Comparison of ENCODE assay signal across 21 cellular contexts in genomic region chr17:5434984-5435383, GRCh38. TPM values are rescaled to one million over a fixed set of nuclear protein-coding genes. Genes with fewer than 3 reads are reported as not detected.
DNase-seq lines count a peak whose midpoint lies in the region; ATAC-seq and TF ChIP-seq lines count a peak whose summit lies in the region.
"Had no signal": no experiment of that assay in that cellular context is flagged by ENCODE, and none has a peak within 500 bp of the region (broad histone marks: within the 10 kb centered on the region; RNA-seq: fewer than 3 reads in every experiment).

No MANE protein-coding gene starts in this region.

- CTCF ChIA-PET in T-cell (lab: Charles Lee) = no interaction called here

- H3K4me1 Mint-ChIP-seq in T-cell (peaks cover 32 to 39% (median 38%) of the 10 kb centered on the region in 3 donors), osteocyte (ENCODE audit: unreplicated experiment) (peaks cover 21% of the 10 kb centered on the region)

- WGBS in heart right ventricle, 2 donors = 94 to 96% methylated on average over 2 of the region's 2 CpGs
- WGBS in testis, 2 donors = 58 to 66% methylated on average over 2 of the region's 2 CpGs

- H3K36me3 ChIP-seq in left ventricle myocardium inferior (peaks cover 75% of the 10 kb centered on the region), heart right ventricle (peaks cover 0 to 79% (median 49%) of the 10 kb centered on the region in 9 donors), testis (ENCODE audit: low read depth, missing control alignments) (no peaks in the 10 kb centered on the region)

- H3K9me3 ChIP-seq in left ventricle myocardium inferior (replicated peaks) (no peaks in the 10 kb centered on the region), heart right ventricle (no peaks in the 10 kb centered on the region), testis (no peaks in the 10 kb centered on the region)
- H3K9me3 ChIP-seq: SK-N-SH, suprapubic skin had no signal

- TF ChIP-seq CTCF in left ventricle myocardium inferior (IDR thresholded peaks at IDR 0.05; ENCODE audit: borderline replicate concordance) (no peak), heart right ventricle (IDR thresholded peaks at IDR 0.05) (no peak), dorsolateral prefrontal cortex (IDR thresholded peaks at IDR 0.05 in 54 of 56, conservative IDR thresholded peaks at IDR 0.05 in 2 of 56; ENCODE audit: low read depth in 1 of 56, partially characterized antibody in 56 of 56) (no peak), testis (IDR thresholded peaks at IDR 0.05) (no peak), osteocyte (IDR thresholded peaks at IDR 0.05) (no peak)

- no peaks in the 10 kb centered on the region for H3K27me3 ChIP-seq in left ventricle myocardium inferior (ENCODE audit: low read depth)
- H3K27me3 ChIP-seq in heart right ventricle = no peaks in the 10 kb centered on the region
- H3K27me3 ChIP-seq in dorsolateral prefrontal cortex = no peaks in the 10 kb centered on the region
- H3K27me3 ChIP-seq in testis = no peaks in the 10 kb centered on the region
- H3K27me3 ChIP-seq: suprapubic skin had no signal

- ATAC-seq in heart right ventricle (no peak), T-cell (replicated peaks in 1 of 4) (no peak)
- ATAC-seq: left ventricle myocardium superior, PC-3 had no signal

- H3K27ac ChIP-seq in left ventricle myocardium inferior (replicated peaks) = peak overlapping the region; percentile 6
- H3K27ac ChIP-seq in heart right ventricle = no peak overlapping the region
- peak overlapping the region in 49 of 59 donors; percentile 13 to 84 (median 59) for H3K27ac ChIP-seq in dorsolateral prefrontal cortex
- H3K27ac ChIP-seq in testis = no peak overlapping the region
- H3K27ac ChIP-seq: KMS-11, suprapubic skin had no signal

- no peaks in the 10 kb centered on the region for H3K9me3 Mint-ChIP-seq in T-cell
- H3K9me3 Mint-ChIP-seq in osteocyte (ENCODE audit: unreplicated experiment) = no peaks in the 10 kb centered on the region
- H3K9me3 Mint-ChIP-seq: activated T-helper 2 cell treated with anti-CD3 and anti-CD28 coated beads, Interferon-gamma antibody, Interleukin-2, Interleukin-4, amounts not matched to agents 10 μg/mL and 5 μg/mL and 100 μg/mL, durations not matched to agents 14 hours and 24 hours and 36 hours; brain had no signal

- H3K4me3 Mint-ChIP-seq in T-cell (no peak overlapping the region), osteocyte (ENCODE audit: unreplicated experiment) (no peak overlapping the region)

- H3K4me1 ChIP-seq in left ventricle myocardium inferior (peaks cover 50% of the 10 kb centered on the region), heart right ventricle (peaks cover 5 to 35% (median 24%) of the 10 kb centered on the region in 9 donors), testis (peaks cover 13% of the 10 kb centered on the region)

- H3K4me3 ChIP-seq in left ventricle myocardium inferior = no peak overlapping the region
- no peak overlapping the region for H3K4me3 ChIP-seq in heart right ventricle
- no peak overlapping the region for H3K4me3 ChIP-seq in dorsolateral prefrontal cortex
- H3K4me3 ChIP-seq in testis = no peak overlapping the region
- H3K4me3 ChIP-seq: suprapubic skin had no signal

- H3K27ac Mint-ChIP-seq in T-cell (peak overlapping the region; percentile 44 to 46), osteocyte (ENCODE audit: unreplicated experiment) (no peak overlapping the region)
- H3K27ac Mint-ChIP-seq: activated T-helper 2 cell treated with anti-CD3 and anti-CD28 coated beads, Interferon-gamma antibody, Interleukin-2, Interleukin-4, amounts not matched to agents 10 μg/mL and 5 μg/mL and 100 μg/mL, durations not matched to agents 14 hours and 24 hours and 36 hours had no signal

- POLR2A ChIA-PET in T-cell (lab: Charles Lee) = no interaction called here

- intact Hi-C loops in left ventricle myocardium inferior (cut with micrococcal nuclease) (no loop called here), heart right ventricle (cut with DNase I) (loop anchor here in 3 of 10 donors (5.0 to 10.0 kb wide), 2 partner anchors 188 to 190 kb away; no protein-coding TSS in a partner anchor), dorsolateral prefrontal cortex (cut with DNase I) (loop anchor here in 1 of 2 donors (10.0 kb wide), 1 partner anchor 240 kb away; the partner anchor contains the start of gene ZNF594), testis (cut with DNase I; ENCODE audit: low total_unique reads) (no loop called here)

- peaks cover 51% of the 10 kb centered on the region for H3K36me3 Mint-ChIP-seq in T-cell
- peaks cover 37% of the 10 kb centered on the region for H3K36me3 Mint-ChIP-seq in osteocyte (ENCODE audit: unreplicated experiment)

- TF ChIP-seq POLR2A in testis (IDR thresholded peaks at IDR 0.05) = no peak

- DNase-seq in left ventricle myocardium inferior (no peak), heart right ventricle (no peak), T-cell (no peak), dorsolateral prefrontal cortex (no peak), testis (peak; percentile 62), NCI-H345 treated with DMSO at 0.1 percent for 48 hours (lab: John Stamatoyannopoulos, UW; ENCODE audit: unreplicated experiment) (no peak), osteocyte (ENCODE audit: extremely low spot score, unreplicated experiment) (no peak), iPS-NIHi11 (ENCODE audit: low spot score) (no peak)
- DNase-seq: activated CD4-positive, alpha-beta T cell treated with anti-CD3 and anti-CD28 coated beads, Interleukin-2, amount 50 U/mL, for 1 hour; AML-193; cortex of kidney; left ventricle myocardium superior; NCI-H1105 treated with DMSO at 0.1 percent for 48 hours; NCI-H748 treated with DMSO at 0.1 percent for 48 hours; PC-3; SK-N-SH; stimulated activated CD4-positive, alpha-beta T cell treated with anti-CD3 and anti-CD28 coated beads, Interleukin-2, amount 100 ng/mL, for 48 hours had no signal

- H3K27me3 Mint-ChIP-seq in T-cell (no peaks in the 10 kb centered on the region), osteocyte (ENCODE audit: unreplicated experiment) (no peaks in the 10 kb centered on the region)

RNA-seq across cellular contexts. Expression of gene C1QBP, which starts 4.0 kb away (rescaled TPM):
- 124 TPM for total RNA-seq in left ventricle myocardium inferior
- 100 to 1,000 TPM; 101 to 144 (median 137) TPM for total RNA-seq in heart right ventricle
- polyA plus RNA-seq in heart right ventricle = 100 to 1,000 TPM in 1 of 2 donors, 10 to 100 TPM in 1; 59.9 to 159 TPM
- total RNA-seq in T-cell = 100 to 1,000 TPM in 2 of 5 donors, 10 to 100 TPM in 3; 60.1 to 102 (median 93.5) TPM
- total RNA-seq in dorsolateral prefrontal cortex = 100 to 1,000 TPM in 2 of 120 experiments, 10 to 100 TPM in 118; 45.6 to 101 (median 78.2) TPM
- 100 to 1,000 TPM; 120 to 151 TPM for total RNA-seq in testis
- polyA plus RNA-seq in testis (ENCODE audit: insufficient read depth, low read depth, low replicate concordance) = 133 TPM
- 83.8 and 86.3 TPM in 2 replicates for total RNA-seq in osteocyte

RNA-seq across cellular contexts. Expression of gene RPAIN, which starts 15.0 kb away (rescaled TPM):
- total RNA-seq in left ventricle myocardium inferior = 28.4 TPM
- 10 to 100 TPM; 22.6 to 36.1 (median 29.0) TPM for total RNA-seq in heart right ventricle
- 10 to 100 TPM; 30.0 to 47.0 TPM for polyA plus RNA-seq in heart right ventricle
- total RNA-seq in T-cell = 10 to 100 TPM; 61.5 to 81.0 (median 67.7) TPM
- 10 to 100 TPM; 36.8 to 71.8 (median 57.1) TPM for total RNA-seq in dorsolateral prefrontal cortex
- 10 to 100 TPM; 52.1 to 60.0 TPM for total RNA-seq in testis
- polyA plus RNA-seq in testis (ENCODE audit: insufficient read depth, low read depth, low replicate concordance) = 35.8 TPM
- 58.2 and 58.6 TPM in 2 replicates for total RNA-seq in osteocyte

RNA-seq across cellular contexts. Expression of gene NUP88, which starts 15.5 kb away (rescaled TPM):
- total RNA-seq in left ventricle myocardium inferior (37.3 TPM), heart right ventricle (10 to 100 TPM; 23.3 to 41.6 (median 35.3) TPM), T-cell (100 to 1,000 TPM in 2 of 5 donors, 10 to 100 TPM in 3; 88.2 to 124 (median 99.7) TPM), dorsolateral prefrontal cortex (10 to 100 TPM; 34.5 to 69.6 (median 50.1) TPM), testis (100 to 1,000 TPM; 196 to 234 TPM), osteocyte (45.7 and 50.8 TPM in 2 replicates)
- polyA plus RNA-seq in heart right ventricle (10 to 100 TPM; 55.5 to 59.7 TPM), testis (ENCODE audit: insufficient read depth, low read depth, low replicate concordance) (211 TPM)

RNA-seq across cellular contexts. Expression of gene DHX33, which starts 33.8 kb away (rescaled TPM):
- 4.5 TPM for total RNA-seq in left ventricle myocardium inferior
- total RNA-seq in heart right ventricle = 1 to 10 TPM; 4.9 to 8.6 (median 6.7) TPM
- 1 to 10 TPM; 3.0 to 4.1 TPM for polyA plus RNA-seq in heart right ventricle
- 10 to 100 TPM in 3 of 5 donors, 1 to 10 TPM in 2; 7.5 to 13.6 (median 12.0) TPM for total RNA-seq in T-cell
- 10 to 100 TPM; 12.5 to 25.9 (median 18.5) TPM for total RNA-seq in dorsolateral prefrontal cortex
- total RNA-seq in testis = 10 to 100 TPM; 17.6 to 18.0 TPM
- polyA plus RNA-seq in testis (ENCODE audit: insufficient read depth, low read depth, low replicate concordance) = 12.7 TPM
- 17.5 and 18.9 TPM in 2 replicates for total RNA-seq in osteocyte

RNA-seq across cellular contexts. Expression of gene DERL2, which starts 51.0 kb away (rescaled TPM):
- 32.5 TPM for total RNA-seq in left ventricle myocardium inferior
- total RNA-seq in heart right ventricle = 10 to 100 TPM; 18.4 to 41.7 (median 27.2) TPM
- polyA plus RNA-seq in heart right ventricle = 10 to 100 TPM; 41.9 to 57.2 TPM
- 10 to 100 TPM; 58.2 to 73.9 (median 64.0) TPM for total RNA-seq in T-cell
- 10 to 100 TPM; 17.7 to 50.8 (median 30.9) TPM for total RNA-seq in dorsolateral prefrontal cortex
- total RNA-seq in testis = 10 to 100 TPM; 70.8 to 97.0 TPM
- 159 TPM for polyA plus RNA-seq in testis (ENCODE audit: insufficient read depth, low read depth, low replicate concordance)
- 73.1 and 81.2 TPM in 2 replicates for total RNA-seq in osteocyte

Comparison
In these comparisons a context has a peak if more than half of its experiments do, and no peak if none do; other contexts are left out.
1. H3K27ac ChIP-seq: peak in left ventricle myocardium inferior (single experiment) and dorsolateral prefrontal cortex (49 of 59); none in heart right ventricle (0 of 10) and testis (0 of 2).